In the genomic region with DNA sequence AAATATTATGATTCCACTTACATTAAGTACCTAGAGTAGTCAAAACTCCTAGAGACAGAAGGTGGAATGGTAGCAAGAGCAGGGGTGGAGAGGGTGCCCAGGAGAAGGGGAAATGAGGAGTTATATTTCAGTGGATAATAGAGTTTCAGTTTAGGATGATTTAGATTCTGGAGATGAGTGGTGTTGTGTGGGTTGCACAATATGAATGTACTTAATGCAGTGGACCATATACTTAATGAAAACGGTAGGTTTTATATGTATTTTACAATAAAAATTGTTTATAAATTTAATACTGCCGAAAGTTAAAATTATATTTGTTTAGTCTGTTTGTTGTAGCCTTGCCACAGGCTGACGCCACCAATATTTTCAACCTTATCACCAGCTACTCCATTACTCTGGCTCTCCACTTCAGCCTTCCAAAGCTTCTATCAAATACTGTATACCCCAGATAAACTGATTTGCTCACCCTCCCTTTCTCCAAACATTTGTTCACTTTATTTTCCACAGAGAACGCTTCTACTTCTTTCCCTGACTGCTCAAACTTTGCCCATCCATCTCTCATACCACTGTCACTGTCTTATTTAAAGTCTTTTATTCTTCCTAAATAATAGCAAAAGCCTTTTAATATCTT, we compare ENCODE assay signal across 8 cellular contexts. TPM values are rescaled to one million over a fixed set of nuclear protein-coding genes. Genes with fewer than 3 reads are reported as not detected.
DNase-seq lines count a peak whose midpoint lies in the region; TF ChIP-seq lines count a peak whose summit lies in the region.

No MANE protein-coding gene starts in this region.

- H3K36me3 ChIP-seq in mucosa of stomach (ENCODE audit: control insufficient read depth, insufficient read depth, low read length) (no peaks in the 10 kb centered on the region), thyroid gland (no peaks in the 10 kb centered on the region), ascending aorta (no peaks in the 10 kb centered on the region)

- H3K9me3 ChIP-seq in mucosa of stomach (ENCODE audit: control insufficient read depth, low read length) (no peaks in the 10 kb centered on the region), thyroid gland (no peaks in the 10 kb centered on the region), ascending aorta (no peaks in the 10 kb centered on the region)

- TF ChIP-seq CTCF in HL-60 (IDR thresholded peaks at IDR 0.05; ENCODE audit: insufficient read depth, low read length) (no peak), thyroid gland (IDR thresholded peaks at IDR 0.05) (no peak), ascending aorta (IDR thresholded peaks at IDR 0.05) (no peak)

- peaks cover 23% of the 10 kb centered on the region for H3K4me1 ChIP-seq in mucosa of stomach (ENCODE audit: control insufficient read depth, insufficient read depth, low read length)
- H3K4me1 ChIP-seq in thyroid gland: peaks cover 24 to 33% of the 10 kb centered on the region in 2 donors
- peaks cover 0 to 25% of the 10 kb centered on the region in 2 donors for H3K4me1 ChIP-seq in ascending aorta

- no peaks in the 10 kb centered on the region for H3K27me3 ChIP-seq in HL-60 (ENCODE audit: insufficient read depth, poor library complexity, severe bottlenecking)
- no peaks in the 10 kb centered on the region for H3K27me3 ChIP-seq in mucosa of stomach (ENCODE audit: control insufficient read depth, insufficient read depth, low read length)
- no peaks in the 10 kb centered on the region for H3K27me3 ChIP-seq in thyroid gland
- no peaks in the 10 kb centered on the region for H3K27me3 ChIP-seq in ascending aorta

- no peak for TF ChIP-seq POLR2A in thyroid gland (IDR thresholded peaks at IDR 0.05)

- H3K9ac ChIP-seq in mucosa of stomach (ENCODE audit: low read length): peak overlapping the region; percentile 89

- no peaks in the 10 kb centered on the region for H3K9me3 Mint-ChIP-seq in activated T-helper 1 cell treated with anti-CD3 and anti-CD28 coated beads, Interleukin-12 subunit alpha, Interleukin-12 subunit beta, Interleukin-2, Interleukin-4 antibody, amounts not matched to agents 30 ng/mL and 10 ng/mL and 1 ng/mL, durations not matched to agents 14 hours and 24 hours and 36 hours

- H3K4me3 Mint-ChIP-seq in activated T-helper 1 cell treated with anti-CD3 and anti-CD28 coated beads, Interleukin-12 subunit alpha, Interleukin-12 subunit beta, Interleukin-2, Interleukin-4 antibody, amounts not matched to agents 30 ng/mL and 10 ng/mL and 1 ng/mL, durations not matched to agents 14 hours and 24 hours and 36 hours: peak overlapping the region; percentile 92

- peaks cover 10% of the 10 kb centered on the region for H3K36me3 Mint-ChIP-seq in activated T-helper 1 cell treated with anti-CD3 and anti-CD28 coated beads, Interleukin-12 subunit alpha, Interleukin-12 subunit beta, Interleukin-2, Interleukin-4 antibody, amounts not matched to agents 30 ng/mL and 10 ng/mL and 1 ng/mL, durations not matched to agents 14 hours and 24 hours and 36 hours (ENCODE audit: low read depth)

- peaks cover 24% of the 10 kb centered on the region for H3K4me1 Mint-ChIP-seq in activated T-helper 1 cell treated with anti-CD3 and anti-CD28 coated beads, Interleukin-12 subunit alpha, Interleukin-12 subunit beta, Interleukin-2, Interleukin-4 antibody, amounts not matched to agents 30 ng/mL and 10 ng/mL and 1 ng/mL, durations not matched to agents 14 hours and 24 hours and 36 hours (ENCODE audit: low read depth)

- DNase-seq in GF-D8 (lab: John Stamatoyannopoulos, UW) (peak; percentile 18), HL-60 (ENCODE audit: low read depth in 1 of 2, low spot score in 1 of 2) (no peak), thyroid gland (no peak), ascending aorta (ENCODE audit: low spot score in 2 of 2) (no peak), KG1 (lab: John Stamatoyannopoulos, UW) (no peak), kidney glomerular epithelial cell (lab: John Stamatoyannopoulos, UW) (no peak)
- DNase-seq in activated T-helper 1 cell treated with anti-CD3 and anti-CD28 coated beads, Interleukin-12 subunit alpha, Interleukin-12 subunit beta, Interleukin-2, Interleukin-4 antibody, amounts not matched to agents 30 ng/mL and 10 ng/mL and 1 ng/mL, durations not matched to agents 14 hours and 24 hours and 36 hours (ENCODE audit: low spot score): no peak

- H3K4me3 ChIP-seq in HL-60 (replicated peaks; ENCODE audit: insufficient read depth, low read length) (no peak overlapping the region; the same call in 1 of the 2 replicates), mucosa of stomach (ENCODE audit: low read length) (no peak overlapping the region), thyroid gland (replicated peaks in 1 of 3) (no peak overlapping the region), ascending aorta (no peak overlapping the region)

- intact Hi-C loops in activated T-helper 1 cell treated with anti-CD3 and anti-CD28 coated beads, Interleukin-12 subunit alpha, Interleukin-12 subunit beta, Interleukin-2, Interleukin-4 antibody, amounts not matched to agents 30 ng/mL and 10 ng/mL and 1 ng/mL, durations not matched to agents 14 hours and 24 hours and 36 hours (cut with micrococcal nuclease): loop anchor here (5.0 to 10.0 kb wide), 2 partner anchors 750 to 927 kb away; partner anchors contain the start of gene OBI1
- intact Hi-C loops in thyroid gland (cut with DNase I): no loop called here
- intact Hi-C loops in ascending aorta (cut with DNase I): loop anchor here (2.0 to 10.0 kb wide), 3 partner anchors 73 to 935 kb away; partner anchors contain the start of genes NDFIP2, OBI1 and SPRY2

- no peaks in the 10 kb centered on the region for H3K27me3 Mint-ChIP-seq in activated T-helper 1 cell treated with anti-CD3 and anti-CD28 coated beads, Interleukin-12 subunit alpha, Interleukin-12 subunit beta, Interleukin-2, Interleukin-4 antibody, amounts not matched to agents 30 ng/mL and 10 ng/mL and 1 ng/mL, durations not matched to agents 14 hours and 24 hours and 36 hours (ENCODE audit: insufficient read depth)

- 90 to 93% methylated on average over 4 of the region's 4 CpGs for WGBS in thyroid gland, 2 donors

- peak overlapping the region; percentile 99 for H3K27ac ChIP-seq in HL-60 (replicated peaks)
- H3K27ac ChIP-seq in thyroid gland: no peak overlapping the region
- H3K27ac ChIP-seq in ascending aorta: no peak overlapping the region

- peak overlapping the region; percentile 97 for H3K27ac Mint-ChIP-seq in activated T-helper 1 cell treated with anti-CD3 and anti-CD28 coated beads, Interleukin-12 subunit alpha, Interleukin-12 subunit beta, Interleukin-2, Interleukin-4 antibody, amounts not matched to agents 30 ng/mL and 10 ng/mL and 1 ng/mL, durations not matched to agents 14 hours and 24 hours and 36 hours

RNA-seq across cellular contexts. Expression of gene RBM26, which starts 1.4 kb away (rescaled TPM):
- total RNA-seq in activated T-helper 1 cell treated with anti-CD3 and anti-CD28 coated beads, Interleukin-12 subunit alpha, Interleukin-12 subunit beta, Interleukin-2, Interleukin-4 antibody, amounts not matched to agents 30 ng/mL and 10 ng/mL and 1 ng/mL, durations not matched to agents 14 hours and 24 hours and 36 hours: 99.3 and 107 TPM in 2 replicates
- total RNA-seq in thyroid gland (10 to 100 TPM; 54.7 to 67.5 (median 56.8) TPM), ascending aorta (12.8 TPM)
